In the genomic region with DNA sequence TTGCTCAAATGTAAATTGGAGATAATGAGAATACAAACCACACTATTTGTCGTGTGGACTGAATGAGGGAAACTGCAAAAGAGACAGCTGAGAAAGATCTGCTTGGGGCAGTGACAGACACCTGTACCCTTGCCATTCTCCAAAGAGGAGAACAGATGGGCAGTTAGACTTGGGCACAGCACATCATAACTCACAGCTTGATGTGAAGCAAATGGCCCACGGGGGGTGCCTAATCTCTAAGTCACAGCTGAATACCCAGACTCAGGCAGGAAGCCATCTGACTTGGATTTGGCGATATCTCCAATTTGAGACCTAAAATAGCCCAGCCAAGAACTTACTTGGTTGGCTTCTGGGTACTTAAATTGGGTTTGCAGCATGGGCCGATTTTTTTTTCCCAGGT, we compare ENCODE assay signal across 14 cellular contexts.
DNase-seq lines count a peak whose midpoint lies in the region.
"Had no signal": no experiment of that assay in that cellular context is flagged by ENCODE, and none has a peak within 500 bp of the region (broad histone marks: within the 10 kb centered on the region; RNA-seq: fewer than 3 reads in every experiment).

No MANE protein-coding gene starts in this region.

- DNase-seq in NCI-H82 (lab: John Stamatoyannopoulos, UW), result peak; percentile 29
- DNase-seq in NCI-H82 treated with DMSO at 0.1 percent for 48 hours (lab: John Stamatoyannopoulos, UW; ENCODE audit: unreplicated experiment), result no peak
- peak; percentile 32 for DNase-seq in NCI-H446 treated with DMSO at 0.1 percent for 48 hours (lab: John Stamatoyannopoulos, UW)
- peak; percentile 89 for DNase-seq in cerebellar cortex (ENCODE audit: low spot score)
- no peak for DNase-seq in medulla oblongata (ENCODE audit: extremely low spot score)
- DNase-seq in stimulated activated CD4-positive, alpha-beta T cell treated with anti-CD3 and anti-CD28 coated beads, Interleukin-2, amount 100 ng/mL, for 48 hours, result no peak
- DNase-seq in T-helper 1 cell, result no peak
- DNase-seq: 8988T; Caco-2; CD4-positive, CD25-positive, alpha-beta regulatory T cell; CD8-positive, alpha-beta memory T cell; DND-41; EL; HCEC 1CT had no signal

Comparison
In these comparisons a context has a peak if more than half of its experiments do, and no peak if none do; other contexts are left out.
1. DNase-seq: peak in NCI-H82 (single experiment), NCI-H446 treated with DMSO at 0.1 percent for 48 hours (single experiment) and cerebellar cortex (single experiment); none in NCI-H82 treated with DMSO at 0.1 percent for 48 hours (single experiment), medulla oblongata (single experiment), stimulated activated CD4-positive, alpha-beta T cell treated with anti-CD3 and anti-CD28 coated beads, Interleukin-2, amount 100 ng/mL, for 48 hours (0 of 2) and T-helper 1 cell (0 of 5).